In genomic region chr6:108580645-108581044, GRCh38 we compare ENCODE assay signal across 9 cellular contexts. TPM values are rescaled to one million over a fixed set of nuclear protein-coding genes. Genes with fewer than 3 reads are reported as not detected.
DNase-seq lines count a peak whose midpoint lies in the region; ATAC-seq and TF ChIP-seq lines count a peak whose summit lies in the region.
"Had no signal": no experiment of that assay in that cellular context is flagged by ENCODE, and none has a peak within 500 bp of the region (broad histone marks: within the 10 kb centered on the region; RNA-seq: fewer than 3 reads in every experiment).

No MANE protein-coding gene starts in this region.

- H3K4me1 Mint-ChIP-seq in MCF 10A (ENCODE audit: insufficient read depth, unreplicated experiment) (peaks cover 69% of the 10 kb centered on the region), WTC11 (peaks cover 31% of the 10 kb centered on the region)

- no peak for TF ChIP-seq POLR2A in suprapubic skin (IDR thresholded peaks at IDR 0.05)

- H3K27ac Mint-ChIP-seq in MCF 10A (ENCODE audit: low read depth, unreplicated experiment) (peak overlapping the region; percentile 50), WTC11 (no peak overlapping the region; the same call in 1 of the 2 replicates)
- H3K27ac Mint-ChIP-seq: activated CD4-positive, alpha-beta T cell treated with anti-CD3 and anti-CD28 coated beads for 36 hours had no signal

- H3K9me3 ChIP-seq in KOPT-K1 (ENCODE audit: insufficient read depth, low read length, poor library complexity, severe bottlenecking) (no peaks in the 10 kb centered on the region), suprapubic skin (no peaks in the 10 kb centered on the region)

- no TSS peak for BruUV-seq in MCF 10A (replicated peaks; lab: Mats Ljungman, UMichigan)

- no peak for DNase-seq in MCF 10A (ENCODE audit: unreplicated experiment)
- DNase-seq in medulla oblongata (ENCODE audit: extremely low spot score) = peak; percentile 50
- no peak for DNase-seq in suprapubic skin (ENCODE audit: low spot score in 2 of 2)
- DNase-seq in NCI-H1694 treated with DMSO at 0.1 percent for 48 hours (lab: John Stamatoyannopoulos, UW) = no peak
- DNase-seq in WTC11 (ENCODE audit: low spot score) = no peak
- DNase-seq: activated CD4-positive, alpha-beta T cell treated with anti-CD3 and anti-CD28 coated beads for 36 hours had no signal

- TF ChIP-seq EP300 in suprapubic skin (IDR thresholded peaks at IDR 0.05) = no peak

- H3K4me3 Mint-ChIP-seq in MCF 10A (ENCODE audit: unreplicated experiment) (peak overlapping the region; percentile 67), WTC11 (no peak overlapping the region)
- H3K4me3 Mint-ChIP-seq: activated CD4-positive, alpha-beta T cell treated with anti-CD3 and anti-CD28 coated beads for 36 hours had no signal

- H3K4me3 ChIP-seq in suprapubic skin = no peak overlapping the region

- H3K36me3 ChIP-seq in KOPT-K1 (ENCODE audit: insufficient read depth, low read length) = no peaks in the 10 kb centered on the region
- no peaks in the 10 kb centered on the region for H3K36me3 ChIP-seq in suprapubic skin

- H3K36me3 Mint-ChIP-seq in MCF 10A (ENCODE audit: insufficient read depth, unreplicated experiment) (peaks cover 78% of the 10 kb centered on the region), WTC11 (no peaks in the 10 kb centered on the region; the same call in 1 of the 2 replicates)

- no peak for TF ChIP-seq CTCF in MCF 10A (IDR thresholded peaks at IDR 0.05; ENCODE audit: unreplicated experiment)
- no peak for TF ChIP-seq CTCF in suprapubic skin (IDR thresholded peaks at IDR 0.05)
- no peak for TF ChIP-seq CTCF in WTC11 (IDR thresholded peaks at IDR 0.05)

- no peaks in the 10 kb centered on the region for H3K9me3 Mint-ChIP-seq in MCF 10A (ENCODE audit: unreplicated experiment)
- H3K9me3 Mint-ChIP-seq in WTC11 = no peaks in the 10 kb centered on the region

- CTCF ChIA-PET in MCF 10A (lab: Yijun Ruan, JAX) = interaction anchor here (0.6 to 1.0 kb wide), 3 partner anchors 10 to 39 kb away, joined by 3 to 6 read pairs (median 3); no protein-coding TSS in a partner anchor
- CTCF ChIA-PET in WTC11 (lab: Charles Lee) = no interaction called here

- intact Hi-C loops in MCF 10A (cut with micrococcal nuclease) = loop anchor here (1.0 kb wide), 1 partner anchor 16 kb away; no protein-coding TSS in a partner anchor

- WGBS in suprapubic skin = 82% methylated on average over 2 of the region's 2 CpGs

- H3K27me3 Mint-ChIP-seq in MCF 10A (ENCODE audit: insufficient read depth, unreplicated experiment) = no peaks in the 10 kb centered on the region
- H3K27me3 Mint-ChIP-seq in WTC11 (ENCODE audit: low read depth) = no peaks in the 10 kb centered on the region
- H3K27me3 Mint-ChIP-seq: activated CD4-positive, alpha-beta T cell treated with anti-CD3 and anti-CD28 coated beads for 36 hours had no signal

- H3K27ac ChIP-seq in KOPT-K1 (ENCODE audit: low read depth, low read length, poor library complexity, severe bottlenecking) (peak overlapping the region; percentile 42), suprapubic skin (peak overlapping the region; percentile 68)

- H3K27me3 ChIP-seq in suprapubic skin = no peaks in the 10 kb centered on the region

- ATAC-seq in HG03175 (IDR thresholded peaks at IDR 0.05; ENCODE audit: unreplicated experiment) (no peak), WTC11 (no peak), HG03460 (IDR thresholded peaks at IDR 0.05; ENCODE audit: unreplicated experiment) (no peak)

- peaks cover 85% of the 10 kb centered on the region for H3K4me1 ChIP-seq in suprapubic skin

- POLR2A ChIA-PET in MCF 10A (lab: Yijun Ruan, JAX) = interaction anchor here (1.0 to 6.8 kb wide), 13 partner anchors 9 to 165 kb away, joined by 3 to 47 read pairs (median 6); partner anchors contain the start of gene FOXO3
- POLR2A ChIA-PET in WTC11 (lab: Charles Lee) = no interaction called here

TF ChIP-seq in WTC11, 78 proteins besides CTCF, POLR2A, EP300 and RAD21:
- TF ChIP-seq E2F4 (CRISPR knock-in tag; IDR thresholded peaks at IDR 0.05; ENCODE audit: borderline replicate concordance, low read depth) (no peak), OVOL2 (CRISPR knock-in tag; IDR thresholded peaks at IDR 0.05; ENCODE audit: borderline replicate concordance) (no peak), ZNF232 (CRISPR knock-in tag; IDR thresholded peaks at IDR 0.05) (no peak)

RNA-seq across cellular contexts. Expression of gene FOXO3, which starts 19.9 kb away (rescaled TPM):
- total RNA-seq in MCF 10A (2022) (51.9 and 53.0 TPM in 2 replicates), suprapubic skin (100 to 1,000 TPM; 103 to 141 (median 121) TPM), WTC11 (2021) (15.6 to 18.1 TPM (median 17.8 TPM) in 3 replicates)
